ENCODE assay signal across 22 cellular contexts in genomic region chr11:20248345-20248744, GRCh38.
DNase-seq lines count a peak whose midpoint lies in the region; ATAC-seq, FAIRE-seq and TF ChIP-seq lines count a peak whose summit lies in the region.
"Had no signal": no experiment of that assay in that cellular context is flagged by ENCODE, and none has a peak within 500 bp of the region (broad histone marks: within the 10 kb centered on the region; RNA-seq: fewer than 3 reads in every experiment).

No MANE protein-coding gene starts in this region.

- H3K9me2 ChIP-seq in GM23338 (ENCODE audit: insufficient read depth), result no peaks in the 10 kb centered on the region

- 45% methylated on average over 4 of the region's 4 CpGs; no CpG with 5 or more reads in 1 of the 2 experiments for WGBS in H1 (ENCODE audit: extremely low coverage in 1 of 2, insufficient coverage in 1 of 2, insufficient read length in 1 of 2, insufficient replicate concordance in 2 of 2, low coverage in 1 of 2, low lambda C conversion rate in 2 of 2, missing lambda C conversion rate in 1 of 2), 2 experiments

- H3K4me1 Mint-ChIP-seq in GM23338 (peaks cover 32% of the 10 kb centered on the region), chondrocyte (ENCODE audit: low read depth) (no peaks in the 10 kb centered on the region)

- no peak overlapping the region for H2BK5ac ChIP-seq in H1 (ENCODE audit: low read depth, low read length)

- TF ChIP-seq POLR2A in H1 (IDR thresholded peaks at IDR 0.05; ENCODE audit: control extremely low read depth in 1 of 2, low read depth in 2 of 2, low read length in 2 of 2), result no peak

- H3K27me3 ChIP-seq in GM23338 (ENCODE audit: insufficient read depth) (peaks cover 32% of the 10 kb centered on the region), H1 (replicated peaks in 1 of 4; ENCODE audit: control insufficient read depth in 3 of 4, extremely low read depth in 1 of 4, insufficient read depth in 3 of 4, low read length in 3 of 4) (peaks cover 0 to 3% (median 2%) of the 10 kb centered on the region in 4 experiments; a peak in 2 of 7 replicates)

- TF ChIP-seq EP300 in H1 (IDR thresholded peaks at IDR 0.05; ENCODE audit: borderline replicate concordance in 1 of 2, low read depth in 2 of 2, low read length in 2 of 2), result no peak

- no peak overlapping the region for H4K91ac ChIP-seq in H1 (replicated peaks; ENCODE audit: insufficient read length, low read length)

- no peak overlapping the region for H3K56ac ChIP-seq in H1 (replicated peaks; ENCODE audit: insufficient read length, low read depth, low read length)

- TF ChIP-seq CTCF in D721Med (IDR thresholded peaks at IDR 0.05; ENCODE audit: insufficient read depth, missing control alignments), result no peak
- TF ChIP-seq CTCF in GM23338 (conservative IDR thresholded peaks at IDR 0.05; ENCODE audit: low read depth in 2 of 2), result no peak
- TF ChIP-seq CTCF in H1 (IDR thresholded peaks at IDR 0.05; ENCODE audit: control extremely low read depth in 1 of 3, insufficient read depth in 1 of 3, low read depth in 1 of 3, low read length in 3 of 3), result no peak
- TF ChIP-seq CTCF in GM10266 (IDR thresholded peaks at IDR 0.05; ENCODE audit: control insufficient read depth, insufficient read depth, low read depth, missing control alignments), result no peak
- no peak for TF ChIP-seq CTCF in chondrocyte (IDR thresholded peaks at IDR 0.05)

- no peak overlapping the region for H2BK20ac ChIP-seq in H1 (ENCODE audit: low read length)

- H3K4me2 ChIP-seq in GM23338 (peak overlapping the region; percentile 58), H1 (ENCODE audit: insufficient read depth in 1 of 2, low read depth in 2 of 2, low read length in 2 of 2) (no peak overlapping the region; a peak in 1 of 4 replicates)

- H3K36me3 ChIP-seq in GM23338 (ENCODE audit: insufficient read depth), result no peaks in the 10 kb centered on the region
- H3K36me3 ChIP-seq in H1 (ENCODE audit: control insufficient read depth in 2 of 4, insufficient read depth in 4 of 4, low read length in 3 of 4), result no peaks in the 10 kb centered on the region

- ATAC-seq in GM23338, result peak; percentile 33
- ATAC-seq: CD8-positive, alpha-beta T cell; PC-3 had no signal

- H3K27me3 Mint-ChIP-seq in GM23338 (ENCODE audit: insufficient read depth, low read depth, poor library complexity) (peaks cover 8% of the 10 kb centered on the region), chondrocyte (ENCODE audit: low read depth) (peaks cover 30% of the 10 kb centered on the region)

- no peak overlapping the region for H3K4me3 ChIP-seq in GM23338
- H3K4me3 ChIP-seq in H1 (ENCODE audit: extremely low read depth in 1 of 4, insufficient read depth in 2 of 4, low read depth in 3 of 4, low read length in 4 of 4), result 0 out of 8 replicates have a peak overlapping the region, but pooled peaks of 1 of the 4 experiments have one; percentile 31

- no peak overlapping the region for H4K8ac ChIP-seq in H1 (ENCODE audit: extremely low read depth, insufficient read depth, low read length)

- H3K4ac ChIP-seq in H1 (replicated peaks; ENCODE audit: insufficient read length, low read depth, low read length), result no peak overlapping the region

- H2BK15ac ChIP-seq in H1 (ENCODE audit: low read length), result no peak overlapping the region

- H3K4me1 ChIP-seq in GM23338 (ENCODE audit: insufficient read depth), result peaks cover 39% of the 10 kb centered on the region
- peaks cover 2 to 8% (median 5%) of the 10 kb centered on the region in 4 experiments; a peak in 4 of 7 replicates for H3K4me1 ChIP-seq in H1 (replicated peaks in 1 of 4; ENCODE audit: control insufficient read depth in 3 of 4, insufficient read depth in 4 of 4, low read length in 3 of 4)
- H3K4me1 ChIP-seq: Caco-2 had no signal

- DNase-seq in D721Med (ENCODE audit: insufficient read length, low spot score) (no peak), GM23338 (ENCODE audit: low spot score) (no peak), NCI-H748 treated with DMSO at 0.1 percent for 48 hours (lab: John Stamatoyannopoulos, UW) (peak; percentile 13), H1 (ENCODE audit: low read depth in 1 of 2, low spot score in 2 of 2) (no peak), GM10266 (ENCODE audit: extremely low spot score) (no peak), C1 segment of cervical spinal cord (lab: John Stamatoyannopoulos, UW) (no peak), chondrocyte (ENCODE audit: low spot score) (no peak)
- DNase-seq: Caco-2; CD8-positive, alpha-beta T cell; DMS153; DND-41; KBM-7; MV-4-11; NCI-H1436 treated with DMSO at 0.1 percent for 48 hours; NCI-H2029; NCI-H526 treated with DMSO at 0.1 percent for 48 hours; NK-92 treated with Interleukin-12 subunit alpha and Interleukin-12 subunit beta, amount 100 ng/mL, for 24 hours; PC-3 had no signal

- H3K14ac ChIP-seq in H1 (ENCODE audit: insufficient read length), result no peak overlapping the region

- H3K27ac Mint-ChIP-seq in GM23338, result no peak overlapping the region
- H3K27ac Mint-ChIP-seq in chondrocyte (ENCODE audit: unreplicated experiment), result no peak overlapping the region
- H3K27ac Mint-ChIP-seq: CD8-positive, alpha-beta T cell had no signal

- H3K9me3 Mint-ChIP-seq in GM23338 (no peaks in the 10 kb centered on the region), chondrocyte (ENCODE audit: low read depth) (no peaks in the 10 kb centered on the region)
- H3K9me3 Mint-ChIP-seq: CD8-positive, alpha-beta T cell had no signal

- no peak overlapping the region for H2BK120ac ChIP-seq in H1 (replicated peaks; ENCODE audit: low read depth, low read length)

- no peak overlapping the region for H3K27ac ChIP-seq in GM23338 (ENCODE audit: low read depth)
- no peak overlapping the region for H3K27ac ChIP-seq in H1 (ENCODE audit: low read depth, low read length)
- H3K27ac ChIP-seq: C4-2B had no signal

- CTCF ChIA-PET in H1 (lab: Charles Lee; ENCODE audit: partially characterized antibody), result interaction anchor here (0.6 to 3.1 kb wide), 5 partner anchors 10 to 447 kb away, joined by 3 to 15 read pairs (median 4); no protein-coding TSS in a partner anchor

- no peak overlapping the region for H2AK5ac ChIP-seq in H1 (ENCODE audit: low read depth, low read length)

- FAIRE-seq in D721Med (lab: Jason Lieb, UNC) (peak; percentile 41), H1 (lab: Jason Lieb, UNC) (peak; percentile 74)
- FAIRE-seq: GM19239, H54, HTR-8/SVneo had no signal

- H3K9ac ChIP-seq in H1 (replicated peaks in 1 of 4; ENCODE audit: extremely low read depth in 1 of 4, low read depth in 3 of 4, low read length in 3 of 4), result no peak overlapping the region

- H3K79me1 ChIP-seq in H1 (ENCODE audit: low read depth, low read length), result no peaks in the 10 kb centered on the region

- TF ChIP-seq RAD21 in H1 (IDR thresholded peaks at IDR 0.05 in 1 of 2, conservative IDR thresholded peaks at IDR 0.05 in 1 of 2; ENCODE audit: low read depth in 2 of 2, low read length in 2 of 2), result no peak

- no peaks in the 10 kb centered on the region for H3K23me2 ChIP-seq in H1 (ENCODE audit: low read depth, low read length)

- no peak overlapping the region; the same call in 1 of the 2 replicates for H2BK12ac ChIP-seq in H1 (ENCODE audit: low read depth, low read length)

- POLR2A ChIA-PET in H1 (lab: Charles Lee; ENCODE audit: partially characterized antibody), result no interaction called here

- H2AFZ ChIP-seq in GM23338, result no peak overlapping the region
- no peak overlapping the region for H2AFZ ChIP-seq in H1 (ENCODE audit: low read length)

- H4K5ac ChIP-seq in H1 (ENCODE audit: insufficient read length, low read depth, low read length), result no peak overlapping the region

- H3K4me3 Mint-ChIP-seq in GM23338 (no peak overlapping the region), chondrocyte (ENCODE audit: unreplicated experiment) (no peak overlapping the region)
- H3K4me3 Mint-ChIP-seq: CD8-positive, alpha-beta T cell had no signal

- H3K36me3 Mint-ChIP-seq in GM23338 (ENCODE audit: low read depth) (no peaks in the 10 kb centered on the region), chondrocyte (ENCODE audit: low read depth) (no peaks in the 10 kb centered on the region)
- H3K36me3 Mint-ChIP-seq: CD8-positive, alpha-beta T cell had no signal

- H3K23ac ChIP-seq in H1 (ENCODE audit: insufficient read length), result no peak overlapping the region

- no peaks in the 10 kb centered on the region for H3F3A ChIP-seq in GM23338 (replicated peaks; ENCODE audit: low read depth)

- H3K18ac ChIP-seq in H1 (ENCODE audit: extremely low read depth, low read length), result no peak overlapping the region

- no peaks in the 10 kb centered on the region for H3K79me2 ChIP-seq in GM23338 (replicated peaks; ENCODE audit: insufficient read depth)
- H3K79me2 ChIP-seq in H1 (ENCODE audit: control insufficient read depth in 1 of 2, insufficient read depth in 2 of 2, low read length in 2 of 2), result no peaks in the 10 kb centered on the region

- no peaks in the 10 kb centered on the region for H4K20me1 ChIP-seq in GM23338 (replicated peaks; ENCODE audit: insufficient read depth)
- H4K20me1 ChIP-seq in H1 (replicated peaks in 1 of 2; ENCODE audit: control insufficient read depth in 1 of 2, insufficient read depth in 2 of 2, low read length in 2 of 2), result no peaks in the 10 kb centered on the region

- H3K9me3 ChIP-seq in H1 (ENCODE audit: insufficient read depth in 2 of 2, low read depth in 1 of 2, low read length in 1 of 2), result no peaks in the 10 kb centered on the region
- H3K9me3 ChIP-seq: Caco-2 had no signal

TF ChIP-seq in GM23338, 12 proteins besides CTCF, POLR2A, EP300 and RAD21 (continues in another document):
- TF ChIP-seq JUNB (IDR thresholded peaks at IDR 0.05; ENCODE audit: unreplicated experiment) (no peak), EZH2 (IDR thresholded peaks at IDR 0.05; ENCODE audit: low read depth, unreplicated experiment) (no peak), ZNF114 (CRISPR knock-in tag; IDR thresholded peaks at IDR 0.05) (no peak), NANOG (IDR thresholded peaks at IDR 0.05; ENCODE audit: borderline replicate concordance) (no peak), EZH2phosphoT487 (IDR thresholded peaks at IDR 0.05; ENCODE audit: unreplicated experiment) (no peak), STAT1 (IDR thresholded peaks at IDR 0.05; ENCODE audit: unreplicated experiment) (no peak), CREB1 (CRISPR knock-in tag; IDR thresholded peaks at IDR 0.05; ENCODE audit: low read depth) (no peak)

TF ChIP-seq in H1, 55 proteins besides CTCF, POLR2A, EP300 and RAD21:
- TF ChIP-seq HDAC6 (IDR thresholded peaks at IDR 0.05; ENCODE audit: low read depth, low read length) (no peak), PHF8 (conservative IDR thresholded peaks at IDR 0.05; ENCODE audit: low read depth, low read length) (no peak), MAX (IDR thresholded peaks at IDR 0.05) (no peak)
